Comparison of ENCODE assay signal across 14 cellular contexts in genomic region chr13:65907656-65908441, GRCh38.
"Had no signal": no experiment of that assay in that cellular context is flagged by ENCODE, and none has a peak within 500 bp of the region (broad histone marks: within the 10 kb centered on the region; RNA-seq: fewer than 3 reads in every experiment).

No MANE protein-coding gene starts in this region.

- H3K4me1 ChIP-seq: left lung had no signal

- H3K36me3 Mint-ChIP-seq: activated naive CD4-positive, alpha-beta T cell treated with anti-CD3 and anti-CD28 coated beads, Interleukin-2, amount 10 ng/mL, durations not matched to agents 7 days and 5 days; natural killer cell had no signal

- H3K27ac Mint-ChIP-seq: activated naive CD4-positive, alpha-beta T cell treated with anti-CD3 and anti-CD28 coated beads, Interleukin-2, amount 10 ng/mL, durations not matched to agents 7 days and 5 days; activated T-cell treated with anti-CD3 and anti-CD28 coated beads, Interleukin-2, amount 50 U/mL, for 24 hours; natural killer cell; T-helper 2 cell treated with Interferon-gamma antibody and Interleukin-4, amounts not matched to agents 5 μg/mL and 100 μg/mL, for 36 hours had no signal

- H3K36me3 ChIP-seq: heart right ventricle, left lung, neutrophil had no signal

- DNase-seq: activated CD4-positive, alpha-beta T cell treated with anti-CD3 and anti-CD28 coated beads for 1 hour; activated CD4-positive, alpha-beta T cell treated with anti-CD3 and anti-CD28 coated beads, Interleukin-2, amount 50 U/mL, for 48 hours; activated naive CD4-positive, alpha-beta T cell treated with anti-CD3 and anti-CD28 coated beads, Interleukin-2, amount 10 ng/mL, durations not matched to agents 7 days and 5 days; activated T-cell treated with anti-CD3 and anti-CD28 coated beads, Interleukin-2, amount 50 U/mL, for 24 hours; central memory CD4-positive, alpha-beta T cell; cortex of kidney; effector CD4-positive, alpha-beta T cell; heart right ventricle; left lung; natural killer cell; stimulated activated CD4-positive, alpha-beta T cell treated with anti-CD3 and anti-CD28 coated beads, Interleukin-2, amount 100 ng/mL, for 24 hours had no signal

- H3K27me3 ChIP-seq: heart right ventricle, left lung, neutrophil had no signal

- H3K9me3 ChIP-seq: neutrophil had no signal

- H3K27me3 Mint-ChIP-seq: activated naive CD4-positive, alpha-beta T cell treated with anti-CD3 and anti-CD28 coated beads, Interleukin-2, amount 10 ng/mL, durations not matched to agents 7 days and 5 days; activated T-cell treated with anti-CD3 and anti-CD28 coated beads, Interleukin-2, amount 50 U/mL, for 24 hours had no signal

- H3K4me3 ChIP-seq: heart right ventricle, left lung had no signal

- H3K4me3 Mint-ChIP-seq: activated naive CD4-positive, alpha-beta T cell treated with anti-CD3 and anti-CD28 coated beads, Interleukin-2, amount 10 ng/mL, durations not matched to agents 7 days and 5 days; activated T-cell treated with anti-CD3 and anti-CD28 coated beads, Interleukin-2, amount 50 U/mL, for 24 hours; natural killer cell; T-helper 2 cell treated with Interferon-gamma antibody and Interleukin-4, amounts not matched to agents 5 μg/mL and 100 μg/mL, for 36 hours had no signal

- H3K27ac ChIP-seq: heart right ventricle, left lung, neutrophil, VCaP had no signal

- H3K4me1 Mint-ChIP-seq: activated naive CD4-positive, alpha-beta T cell treated with anti-CD3 and anti-CD28 coated beads, Interleukin-2, amount 10 ng/mL, durations not matched to agents 7 days and 5 days; natural killer cell had no signal
